Comparison of ENCODE assay signal across 8 cellular contexts in genomic region chr20:25249198-25249931, GRCh38. TPM values are rescaled to one million over a fixed set of nuclear protein-coding genes. Genes with fewer than 3 reads are reported as not detected.
DNase-seq lines count a peak whose midpoint lies in the region; ATAC-seq, FAIRE-seq and TF ChIP-seq lines count a peak whose summit lies in the region.

No MANE protein-coding gene starts in this region.

- H3K4me3 ChIP-seq in HepG2 (replicated peaks in 1 of 3; ENCODE audit: insufficient read depth in 1 of 3, low read depth in 2 of 3, low read length in 3 of 3), result peak overlapping the region; percentile 69 to 93 (median 93); a peak in 5 of 6 replicates
- H3K4me3 ChIP-seq in right lobe of liver, result peak overlapping the region in 1 of 3 donors; percentile 95
- H3K4me3 ChIP-seq in adipocyte (ENCODE audit: low read length), result peak overlapping the region; percentile 93
- peak overlapping the region; percentile 94 to 97 (median 97) for H3K4me3 ChIP-seq in keratinocyte (ENCODE audit: control insufficient read depth in 2 of 3, extremely low read depth in 1 of 3, insufficient read depth in 2 of 3, low read depth in 1 of 3, low read length in 3 of 3)
- peak overlapping the region; percentile 81 to 92 for H3K4me3 ChIP-seq in tibial artery

- dilution Hi-C loops in keratinocyte (cut with MboI; ENCODE audit: extremely low pct_ligation_motif_present, low sequenced_read_pairs), result no loop called here

- DNase-seq in HepG2 (ENCODE audit: low spot score) (no peak), right lobe of liver (no peak), adipocyte (ENCODE audit: low read depth) (peak; percentile 49), keratinocyte (ENCODE audit: low read depth, low spot score) (no peak), tibial artery (peak in 1 of 2 donors; percentile 78), CD1c-positive myeloid dendritic cell (ENCODE audit: extremely low spot score) (no peak), AML-193 (lab: John Stamatoyannopoulos, UW) (no peak)

- no peak for TF ChIP-seq POLR2A in HepG2 (IDR thresholded peaks at IDR 0.05; ENCODE audit: insufficient read depth in 1 of 2, low read depth in 2 of 2, low read length in 2 of 2)
- no peak for TF ChIP-seq POLR2A in right lobe of liver (IDR thresholded peaks at IDR 0.05)

- in situ Hi-C loops in HepG2 (cut with HindIII; ENCODE audit: extremely low pct_ligation_motif_present, low pct_unique_long_range_greater_than_20kb), result no loop called here

- peak overlapping the region; percentile 77 for H3K9ac ChIP-seq in HepG2 (ENCODE audit: insufficient read depth, low read depth, low read length)
- H3K9ac ChIP-seq in adipocyte (ENCODE audit: low read length), result peak overlapping the region; percentile 91
- peak overlapping the region; percentile 82 for H3K9ac ChIP-seq in keratinocyte (ENCODE audit: control insufficient read depth, extremely low read depth, insufficient read depth, low read length)

- 63% methylated on average over 9 of the region's 9 CpGs for WGBS in HepG2 (ENCODE audit: low lambda C conversion rate)
- 66% methylated on average over 9 of the region's 9 CpGs for WGBS in right lobe of liver (ENCODE audit: insufficient coverage, low coverage, low lambda C conversion rate, missing lambda C conversion rate)

- H3K79me2 ChIP-seq in HepG2 (ENCODE audit: insufficient read depth, low read length) (peaks cover 43% of the 10 kb centered on the region), keratinocyte (ENCODE audit: control insufficient read depth, insufficient read depth, low read length) (peaks cover 60% of the 10 kb centered on the region)

- TF ChIP-seq CTCF in HepG2 (CRISPR knock-in tag; IDR thresholded peaks at IDR 0.05), result no peak
- TF ChIP-seq CTCF in right lobe of liver (IDR thresholded peaks at IDR 0.05), result no peak
- TF ChIP-seq CTCF in keratinocyte (optimal IDR thresholded peaks at IDR 0.05 in 1 of 3, IDR thresholded peaks at IDR 0.05 in 1 of 3, conservative IDR thresholded peaks at IDR 0.05 in 1 of 3; ENCODE audit: extremely low read depth in 1 of 3, insufficient read depth in 2 of 3, low read length in 3 of 3), result no peak
- no peak for TF ChIP-seq CTCF in tibial artery (IDR thresholded peaks at IDR 0.05)

- peaks cover 55% of the 10 kb centered on the region for H3K4me1 ChIP-seq in HepG2 (ENCODE audit: insufficient read depth, low read length)
- peaks cover 0 to 12% (median 3%) of the 10 kb centered on the region in 4 donors for H3K4me1 ChIP-seq in right lobe of liver
- peaks cover 69% of the 10 kb centered on the region for H3K4me1 ChIP-seq in adipocyte (ENCODE audit: control insufficient read depth, insufficient read depth, low read length)
- H3K4me1 ChIP-seq in keratinocyte (ENCODE audit: control insufficient read depth, extremely low read depth, insufficient read depth, low read length), result peaks cover 46% of the 10 kb centered on the region
- H3K4me1 ChIP-seq in tibial artery, result peaks cover 4 to 58% (median 47%) of the 10 kb centered on the region in 4 donors

- H3K36me3 ChIP-seq in HepG2 (replicated peaks in 1 of 2; ENCODE audit: control insufficient read depth in 1 of 2, insufficient read depth in 2 of 2, low read length in 2 of 2) (0 out of 5 replicates have a peak, but pooled peaks cover 0 to 4% of the 10 kb centered on the region in 2 experiments), right lobe of liver (no peaks in the 10 kb centered on the region), adipocyte (ENCODE audit: control insufficient read depth, insufficient read depth, low read length, severe bottlenecking) (no peaks in the 10 kb centered on the region), keratinocyte (ENCODE audit: control insufficient read depth in 2 of 2, extremely low read depth in 1 of 2, insufficient read depth in 2 of 2, low read length in 2 of 2) (peaks cover 23 to 26% of the 10 kb centered on the region in 2 experiments), tibial artery (no peaks in the 10 kb centered on the region)

- H3K9me1 ChIP-seq in keratinocyte (ENCODE audit: control insufficient read depth, extremely low read depth, insufficient read depth, low read length), result peaks cover 12% of the 10 kb centered on the region

- no peak for TF ChIP-seq RAD21 in HepG2 (CRISPR knock-in tag; IDR thresholded peaks at IDR 0.05)

- TF ChIP-seq EP300 in HepG2 (IDR thresholded peaks at IDR 0.05; ENCODE audit: low read depth in 2 of 2, low read length in 2 of 2) (no peak), HepG2 (CRISPR knock-in tag; IDR thresholded peaks at IDR 0.05; ENCODE audit: borderline replicate concordance) (no peak)

- ATAC-seq in HepG2 (no peak), right lobe of liver (no peak), HG02610 (IDR thresholded peaks at IDR 0.05; ENCODE audit: unreplicated experiment) (no peak)

- H3K4me2 ChIP-seq in HepG2 (ENCODE audit: low read depth, low read length), result peak overlapping the region; percentile 87
- peak overlapping the region; percentile 84 for H3K4me2 ChIP-seq in keratinocyte (ENCODE audit: control insufficient read depth, extremely low read depth, insufficient read depth, low read depth, low read length)

- H3K27me3 ChIP-seq in HepG2 (ENCODE audit: control insufficient read depth in 1 of 2, insufficient read depth in 2 of 2, low read length in 2 of 2), result peaks cover 0 to 8% of the 10 kb centered on the region in 2 experiments; a peak in 1 of 5 replicates
- no peaks in the 10 kb centered on the region for H3K27me3 ChIP-seq in right lobe of liver
- no peaks in the 10 kb centered on the region for H3K27me3 ChIP-seq in adipocyte (replicated peaks; ENCODE audit: control insufficient read depth, insufficient read depth, low read length)
- no peaks in the 10 kb centered on the region for H3K27me3 ChIP-seq in keratinocyte (ENCODE audit: control insufficient read depth, extremely low read depth, insufficient read depth, low read length)
- H3K27me3 ChIP-seq in tibial artery, result no peaks in the 10 kb centered on the region

- no peak for FAIRE-seq in HepG2 (lab: Jason Lieb, UNC)
- no peak for FAIRE-seq in keratinocyte (lab: Jason Lieb, UNC)

- no peak overlapping the region for H3K27ac ChIP-seq in HepG2 (ENCODE audit: extremely low read length, insufficient read depth, low read length)
- H3K27ac ChIP-seq in right lobe of liver, result no peak overlapping the region
- peak overlapping the region; percentile 63 for H3K27ac ChIP-seq in keratinocyte (ENCODE audit: control insufficient read depth, insufficient read depth, low read length)
- H3K27ac ChIP-seq in tibial artery, result peak overlapping the region; percentile 98 to 99

- H3K9me3 ChIP-seq in HepG2 (ENCODE audit: low read length) (no peaks in the 10 kb centered on the region), right lobe of liver (no peaks in the 10 kb centered on the region), adipocyte (ENCODE audit: control insufficient read depth, low read length) (no peaks in the 10 kb centered on the region), keratinocyte (ENCODE audit: control insufficient read depth, low read depth, low read length) (no peaks in the 10 kb centered on the region), tibial artery (no peaks in the 10 kb centered on the region)

- POLR2A ChIA-PET in HepG2 (lab: Yijun Ruan, JAX), result interaction anchor here (3.6 kb wide), 2 partner anchors 12 to 24 kb away, joined by 67 to 72 read pairs; no protein-coding TSS in a partner anchor

- H2AFZ ChIP-seq in HepG2 (ENCODE audit: low read length) (no peak overlapping the region), keratinocyte (ENCODE audit: control insufficient read depth, low read length) (no peak overlapping the region)

- CTCF ChIA-PET in HepG2 (lab: Yijun Ruan, JAX; ENCODE audit: low intra/inter-chr PET ratio, low total read pairs), result no interaction called here

- intact Hi-C loops in HepG2 (cut with micrococcal nuclease; ENCODE audit: unreplicated experiment) (no loop called here), right lobe of liver (cut with DNase I) (no loop called here), tibial artery (cut with DNase I; ENCODE audit: low total_unique reads) (loop anchor here (5.0 kb wide), 2 partner anchors 52 to 172 kb away; partner anchors contain the start of gene ENTPD6)

- H4K20me1 ChIP-seq in HepG2 (ENCODE audit: insufficient read depth, low read length) (no peaks in the 10 kb centered on the region), keratinocyte (ENCODE audit: control insufficient read depth, extremely low read depth, insufficient read depth, low read length) (peaks cover 44% of the 10 kb centered on the region)

- TSS peak; percentile 61 for BruUV-seq in HepG2 (replicated peaks; lab: Mats Ljungman, UMichigan)

RNA-seq across cellular contexts. Expression of gene PYGB, which starts 1.5 kb away (rescaled TPM):
- total RNA-seq in HepG2 (2016; rRNA removed; fragmentation: Illumina TruSeq; extraction: Trizol), result 82.0 and 86.3 TPM in 2 replicates
- 5.4 and 6.5 TPM in 2 replicates for total RNA-seq in HepG2 (2016; cell fraction: cytosol; rRNA removed; fragmentation: Illumina TruSeq; extraction: Trizol; ENCODE audit: low read depth)
- total RNA-seq in HepG2 (2016; cell fraction: insoluble cytoplasmic fraction; rRNA removed; fragmentation: Illumina TruSeq; extraction: Trizol), result 69.1 and 89.6 TPM in 2 replicates
- 18.0 and 19.5 TPM in 2 replicates for total RNA-seq in HepG2 (2016; cell fraction: membrane; rRNA removed; fragmentation: Illumina TruSeq; extraction: Trizol)
- total RNA-seq in HepG2 (2016; cell fraction: nucleus; rRNA removed; fragmentation: Illumina TruSeq; extraction: Trizol), result 59.8 and 63.0 TPM in 2 replicates
- polyA plus RNA-seq in HepG2 (2011; rRNA removed), result 24.2 and 37.5 TPM in 2 replicates
- polyA plus RNA-seq in HepG2 (2011; cell fraction: cytosol; rRNA removed), result 24.4 and 27.4 TPM in 2 replicates
- 111 and 112 TPM in 2 replicates for polyA plus RNA-seq in HepG2 (2011; cell fraction: nucleus; rRNA removed)
- 26.9 and 46.5 TPM in 2 replicates for polyA plus RNA-seq in HepG2 (2012)
- 3.5 TPM in 2 replicates for polyA plus RNA-seq in HepG2 (2016; cell fraction: cytosol; fragmentation: Illumina TruSeq; extraction: Trizol; ENCODE audit: low read depth)
- 45.7 and 58.6 TPM in 2 replicates for polyA plus RNA-seq in HepG2 (2016; cell fraction: insoluble cytoplasmic fraction; fragmentation: Illumina TruSeq; extraction: Trizol; ENCODE audit: low read depth)
- polyA plus RNA-seq in HepG2 (2016; cell fraction: membrane; fragmentation: Illumina TruSeq; extraction: Trizol; ENCODE audit: low read depth), result 7.2 and 9.8 TPM in 2 replicates
- 79.7 and 85.5 TPM in 2 replicates for polyA plus RNA-seq in HepG2 (2016; cell fraction: nucleus; fragmentation: Illumina TruSeq; extraction: Trizol; ENCODE audit: insufficient read depth, low read depth)
- polyA minus RNA-seq in HepG2 (2011; rRNA and poly(A)+ RNA removed; ENCODE audit: low replicate concordance), result 26.5 and 80.5 TPM in 2 replicates
- polyA minus RNA-seq in HepG2 (2011; cell fraction: cytosol; rRNA and poly(A)+ RNA removed), result 36.1 and 38.1 TPM in 2 replicates
- polyA minus RNA-seq in HepG2 (2011; cell fraction: nucleus; rRNA and poly(A)+ RNA removed), result 27.9 and 31.3 TPM in 2 replicates
- 10 to 100 TPM in 3 of 6 experiments, 1 to 10 TPM in 3; 6.6 to 27.4 (median 13.2) TPM for total RNA-seq in right lobe of liver
- polyA plus RNA-seq in keratinocyte, result 78.3 to 135 TPM (median 100 TPM) in 3 replicates
- polyA plus RNA-seq in keratinocyte (2011; ENCODE audit: low read depth), result 73.7 TPM
- 67.6 and 112 TPM in 2 replicates for polyA plus RNA-seq in keratinocyte (2011; cell fraction: cytosol; rRNA removed)
- 224 and 265 TPM in 2 replicates for polyA plus RNA-seq in keratinocyte (2011; cell fraction: nucleus; rRNA removed)
- 159 and 171 TPM in 2 replicates for polyA plus RNA-seq in keratinocyte (2012; ENCODE audit: low replicate concordance)
- 137 to 269 TPM (median 175 TPM) in 3 replicates for polyA minus RNA-seq in keratinocyte
- 166 TPM for polyA minus RNA-seq in keratinocyte (2011; cell fraction: cytosol; rRNA and poly(A)+ RNA removed)
- 137 and 167 TPM in 2 replicates for polyA minus RNA-seq in keratinocyte (2011; cell fraction: nucleus; rRNA and poly(A)+ RNA removed)

RNA-seq across cellular contexts. Expression of gene ENTPD6, which starts 53.9 kb away (rescaled TPM):
- total RNA-seq in HepG2 (2016; rRNA removed; fragmentation: Illumina TruSeq; extraction: Trizol), result 98.4 and 164 TPM in 2 replicates
- 67.6 and 72.5 TPM in 2 replicates for total RNA-seq in HepG2 (2016; cell fraction: cytosol; rRNA removed; fragmentation: Illumina TruSeq; extraction: Trizol; ENCODE audit: low read depth)
- total RNA-seq in HepG2 (2016; cell fraction: insoluble cytoplasmic fraction; rRNA removed; fragmentation: Illumina TruSeq; extraction: Trizol), result 90.5 and 177 TPM in 2 replicates
- 139 and 152 TPM in 2 replicates for total RNA-seq in HepG2 (2016; cell fraction: membrane; rRNA removed; fragmentation: Illumina TruSeq; extraction: Trizol)
- 149 and 161 TPM in 2 replicates for total RNA-seq in HepG2 (2016; cell fraction: nucleus; rRNA removed; fragmentation: Illumina TruSeq; extraction: Trizol)
- 172 and 221 TPM in 2 replicates for polyA plus RNA-seq in HepG2 (2011; rRNA removed)
- 185 and 213 TPM in 2 replicates for polyA plus RNA-seq in HepG2 (2011; cell fraction: cytosol; rRNA removed)
- 538 and 633 TPM in 2 replicates for polyA plus RNA-seq in HepG2 (2011; cell fraction: nucleus; rRNA removed)
- polyA plus RNA-seq in HepG2 (2012), result 90.9 and 112 TPM in 2 replicates
- 59.4 and 67.7 TPM in 2 replicates for polyA plus RNA-seq in HepG2 (2016; cell fraction: cytosol; fragmentation: Illumina TruSeq; extraction: Trizol; ENCODE audit: low read depth)
- polyA plus RNA-seq in HepG2 (2016; cell fraction: insoluble cytoplasmic fraction; fragmentation: Illumina TruSeq; extraction: Trizol; ENCODE audit: low read depth), result 85.6 and 91.9 TPM in 2 replicates
- 104 and 119 TPM in 2 replicates for polyA plus RNA-seq in HepG2 (2016; cell fraction: membrane; fragmentation: Illumina TruSeq; extraction: Trizol; ENCODE audit: low read depth)
- 320 and 321 TPM in 2 replicates for polyA plus RNA-seq in HepG2 (2016; cell fraction: nucleus; fragmentation: Illumina TruSeq; extraction: Trizol; ENCODE audit: insufficient read depth, low read depth)
- polyA minus RNA-seq in HepG2 (2011; rRNA and poly(A)+ RNA removed; ENCODE audit: low replicate concordance), result 25.3 and 228 TPM in 2 replicates
- 56.6 and 60.3 TPM in 2 replicates for polyA minus RNA-seq in HepG2 (2011; cell fraction: cytosol; rRNA and poly(A)+ RNA removed)
- 98.2 and 106 TPM in 2 replicates for polyA minus RNA-seq in HepG2 (2011; cell fraction: nucleus; rRNA and poly(A)+ RNA removed)
- total RNA-seq in right lobe of liver, result 10 to 100 TPM; 28.8 to 48.4 (median 34.6) TPM
- 57.8 to 62.0 TPM (median 58.0 TPM) in 3 replicates for polyA plus RNA-seq in keratinocyte
- 21.1 TPM for polyA plus RNA-seq in keratinocyte (2011; ENCODE audit: low read depth)
- polyA plus RNA-seq in keratinocyte (2011; cell fraction: cytosol; rRNA removed), result 34.1 and 47.9 TPM in 2 replicates
- polyA plus RNA-seq in keratinocyte (2011; cell fraction: nucleus; rRNA removed), result 110 and 122 TPM in 2 replicates
- polyA plus RNA-seq in keratinocyte (2012; ENCODE audit: low replicate concordance), result 45.3 and 56.1 TPM in 2 replicates
- polyA minus RNA-seq in keratinocyte, result 55.2 to 77.9 TPM (median 63.6 TPM) in 3 replicates
- 44.1 TPM for polyA minus RNA-seq in keratinocyte (2011; cell fraction: cytosol; rRNA and poly(A)+ RNA removed)
- polyA minus RNA-seq in keratinocyte (2011; cell fraction: nucleus; rRNA and poly(A)+ RNA removed), result 48.5 and 57.2 TPM in 2 replicates

Comparison
In these comparisons a context has a peak if more than half of its experiments do, and no peak if none do; other contexts are left out.
1. H3K27ac ChIP-seq: peak in keratinocyte (single experiment) and tibial artery (2 of 2); none in HepG2 (single experiment) and right lobe of liver (0 of 3).
2. Peak in every context shown above with its lines, with median percentiles within 50 percentile points of each other: H3K9ac ChIP-seq.